ENCODE assay signal across 25 cellular contexts in genomic region chr18:51323941-51324340, GRCh38.
"Had no signal": no experiment of that assay in that cellular context is flagged by ENCODE, and none has a peak within 500 bp of the region (broad histone marks: within the 10 kb centered on the region; RNA-seq: fewer than 3 reads in every experiment).

No MANE protein-coding gene starts in this region.

- H3K36me3 ChIP-seq: neutrophil, pancreas, prostate gland, right lobe of liver, sigmoid colon, stomach, thoracic aorta, thyroid gland, tibial nerve, upper lobe of left lung, vagina had no signal

- H3K4me3 ChIP-seq: pancreas, prostate gland, right lobe of liver, sigmoid colon, stomach, thoracic aorta, thyroid gland, tibial nerve, upper lobe of left lung, vagina had no signal

- H3K4me1 Mint-ChIP-seq: naive thymus-derived CD4-positive, alpha-beta T cell; natural killer cell; stimulated activated naive B cell treated with anti-CD40 and anti-IgM and Interleukin-4, amounts not matched to agents 10 μg/mL and 1 μg/mL and 100 μg/mL, for 72 hours had no signal

- H3K4me3 Mint-ChIP-seq: naive thymus-derived CD4-positive, alpha-beta T cell; natural killer cell; nephron; stimulated activated naive B cell treated with anti-CD40 and anti-IgM and Interleukin-4, amounts not matched to agents 10 μg/mL and 1 μg/mL and 100 μg/mL, for 72 hours; stimulated activated naive CD8-positive, alpha-beta T cell treated with anti-CD3 and anti-CD28 coated beads, Interleukin-15, Interleukin-2, amounts not matched to agents 100 ng/mL and 50 ng/mL, for 24 hours had no signal

- DNase-seq: naive thymus-derived CD4-positive, alpha-beta T cell; natural killer cell; nucleus accumbens; pancreas; right cardiac atrium; right lobe of liver; sigmoid colon; small intestine; stimulated activated CD4-positive, alpha-beta T cell treated with anti-CD3 and anti-CD28 coated beads, Interleukin-12 subunit alpha, Interleukin-12 subunit beta, amount 100 ng/mL, for 4 hours; stimulated activated CD4-positive, alpha-beta T cell treated with anti-CD3 and anti-CD28 coated beads, Interleukin-1b, Interleukin-23, amount 100 ng/mL, for 48 hours; stimulated activated CD4-positive, alpha-beta T cell treated with anti-CD3 and anti-CD28 coated beads, Interleukin-4, amount 100 ng/mL, for 1 hour; stimulated activated CD4-positive, alpha-beta T cell treated with anti-CD3 and anti-CD28 coated beads, Interleukin-4, amount 100 ng/mL, for 4 hours; stimulated activated CD8-positive, alpha-beta memory T cell treated with anti-CD3 and anti-CD28 coated beads, Interleukin-4, amount 100 ng/mL, for 48 hours; stimulated activated naive B cell treated with anti-CD40 and anti-IgM and Interleukin-4, amounts not matched to agents 10 μg/mL and 1 μg/mL and 100 μg/mL, for 72 hours; stimulated activated naive CD4-positive, alpha-beta T cell treated with Interleukin-2 at 50 U/mL for 16 hours; stomach; thyroid gland; upper lobe of left lung had no signal

- H3K9me3 Mint-ChIP-seq: natural killer cell; nephron; stimulated activated naive CD8-positive, alpha-beta T cell treated with anti-CD3 and anti-CD28 coated beads, Interleukin-15, Interleukin-2, amounts not matched to agents 100 ng/mL and 50 ng/mL, for 24 hours had no signal

- ATAC-seq: naive thymus-derived CD4-positive, alpha-beta T cell; pancreas; right cardiac atrium; right lobe of liver; stimulated activated naive B cell treated with anti-CD40 and anti-IgM and Interleukin-4, amounts not matched to agents 10 μg/mL and 1 μg/mL and 100 μg/mL, for 72 hours had no signal

- H3K9me3 ChIP-seq: neutrophil, pancreas, prostate gland, right lobe of liver, sigmoid colon, stomach, thoracic aorta, thyroid gland, tibial nerve, upper lobe of left lung, vagina had no signal

- H3K27me3 ChIP-seq: neutrophil, pancreas, right lobe of liver, sigmoid colon, stomach, thyroid gland, tibial nerve, upper lobe of left lung, vagina had no signal

- H3K36me3 Mint-ChIP-seq: naive thymus-derived CD4-positive, alpha-beta T cell; natural killer cell; stimulated activated naive B cell treated with anti-CD40 and anti-IgM and Interleukin-4, amounts not matched to agents 10 μg/mL and 1 μg/mL and 100 μg/mL, for 72 hours had no signal

- H3K27ac ChIP-seq: neutrophil, pancreas, prostate gland, right lobe of liver, sigmoid colon, stomach, thoracic aorta, thyroid gland, tibial nerve, upper lobe of left lung, vagina had no signal

- H3K27ac Mint-ChIP-seq: naive thymus-derived CD4-positive, alpha-beta T cell; natural killer cell; nephron; stimulated activated naive B cell treated with anti-CD40 and anti-IgM and Interleukin-4, amounts not matched to agents 10 μg/mL and 1 μg/mL and 100 μg/mL, for 72 hours; stimulated activated naive CD8-positive, alpha-beta T cell treated with anti-CD3 and anti-CD28 coated beads, Interleukin-15, Interleukin-2, amounts not matched to agents 100 ng/mL and 50 ng/mL, for 24 hours had no signal

- H3K4me1 ChIP-seq: pancreas, prostate gland, right lobe of liver, sigmoid colon, thyroid gland, tibial nerve, upper lobe of left lung, vagina had no signal
